18 cellular contexts compared by ENCODE assay signal in the genomic region with DNA sequence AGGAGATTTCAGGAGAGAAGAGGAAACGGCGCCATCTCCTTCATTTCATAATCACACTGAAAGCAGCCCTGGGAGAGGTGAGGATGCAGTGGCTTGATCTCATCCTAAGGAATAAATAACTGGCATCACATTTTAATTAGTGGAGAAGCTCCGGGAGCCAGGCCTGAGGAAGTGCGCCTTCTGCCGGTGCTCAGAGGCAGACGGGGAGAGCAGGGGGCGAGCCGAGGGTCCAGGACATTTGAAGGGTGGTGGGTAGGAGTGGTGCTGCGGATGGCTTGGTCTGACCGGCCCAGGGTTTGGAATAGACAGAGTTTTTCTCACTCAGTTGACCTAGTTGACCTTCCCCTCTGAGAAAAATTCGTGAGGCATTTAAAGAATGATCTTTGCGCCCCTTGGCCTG.
"Had no signal": no experiment of that assay in that cellular context is flagged by ENCODE, and none has a peak within 500 bp of the region (broad histone marks: within the 10 kb centered on the region; RNA-seq: fewer than 3 reads in every experiment).

No MANE protein-coding gene starts in this region.

- H3K36me3 Mint-ChIP-seq: activated CD8-positive, alpha-beta memory T cell treated with anti-CD3 and anti-CD28 coated beads, Interleukin-2, amount 10 ng/mL, durations not matched to agents 7 days and 5 days; stimulated activated effector memory CD8-positive, alpha-beta T cell treated with anti-CD3 and anti-CD28 coated beads, Interleukin-12 subunit alpha, Interleukin-12 subunit beta, amount 100 ng/mL, for 72 hours had no signal

- H3K4me1 Mint-ChIP-seq: activated CD4-positive, alpha-beta memory T cell treated with anti-CD3 and anti-CD28 coated beads, Interleukin-2, amount 10 ng/mL, durations not matched to agents 7 days and 5 days; activated CD8-positive, alpha-beta memory T cell treated with anti-CD3 and anti-CD28 coated beads, Interleukin-2, amount 10 ng/mL, durations not matched to agents 7 days and 5 days; activated naive CD8-positive, alpha-beta T cell treated with anti-CD3 and anti-CD28 coated beads for 36 hours; stimulated activated effector memory CD8-positive, alpha-beta T cell treated with anti-CD3 and anti-CD28 coated beads, Interleukin-12 subunit alpha, Interleukin-12 subunit beta, amount 100 ng/mL, for 72 hours had no signal

- H3K9me3 ChIP-seq: ovary, psoas muscle, stomach, testis, upper lobe of left lung had no signal

- ATAC-seq: activated CD8-positive, alpha-beta memory T cell treated with anti-CD3 and anti-CD28 coated beads, Interleukin-2, amount 10 ng/mL, durations not matched to agents 7 days and 5 days; left lobe of liver; sciatic nerve; stimulated activated effector memory CD8-positive, alpha-beta T cell treated with anti-CD3 and anti-CD28 coated beads, Interleukin-12 subunit alpha, Interleukin-12 subunit beta, amount 100 ng/mL, for 72 hours had no signal

- H3K36me3 ChIP-seq: ovary, stomach, upper lobe of left lung had no signal

- H3K27ac Mint-ChIP-seq: activated CD4-positive, alpha-beta memory T cell treated with anti-CD3 and anti-CD28 coated beads, Interleukin-2, amount 10 ng/mL, durations not matched to agents 7 days and 5 days; activated CD8-positive, alpha-beta memory T cell treated with anti-CD3 and anti-CD28 coated beads, Interleukin-2, amount 10 ng/mL, durations not matched to agents 7 days and 5 days; activated naive CD8-positive, alpha-beta T cell treated with anti-CD3 and anti-CD28 coated beads for 36 hours; stimulated activated effector memory CD8-positive, alpha-beta T cell treated with anti-CD3 and anti-CD28 coated beads, Interleukin-12 subunit alpha, Interleukin-12 subunit beta, amount 100 ng/mL, for 72 hours had no signal

- H3K27ac ChIP-seq: epithelial cell of prostate, ovary, psoas muscle, stomach, testis had no signal

- H3K27me3 ChIP-seq: ovary, testis, upper lobe of left lung had no signal

- H3K4me3 Mint-ChIP-seq: activated CD4-positive, alpha-beta memory T cell treated with anti-CD3 and anti-CD28 coated beads, Interleukin-2, amount 10 ng/mL, durations not matched to agents 7 days and 5 days; activated CD8-positive, alpha-beta memory T cell treated with anti-CD3 and anti-CD28 coated beads, Interleukin-2, amount 10 ng/mL, durations not matched to agents 7 days and 5 days; activated naive CD8-positive, alpha-beta T cell treated with anti-CD3 and anti-CD28 coated beads for 36 hours; stimulated activated effector memory CD8-positive, alpha-beta T cell treated with anti-CD3 and anti-CD28 coated beads, Interleukin-12 subunit alpha, Interleukin-12 subunit beta, amount 100 ng/mL, for 72 hours had no signal

- H3K9me3 Mint-ChIP-seq: activated CD4-positive, alpha-beta memory T cell treated with anti-CD3 and anti-CD28 coated beads, Interleukin-2, amount 10 ng/mL, durations not matched to agents 7 days and 5 days; activated naive CD8-positive, alpha-beta T cell treated with anti-CD3 and anti-CD28 coated beads for 36 hours; stimulated activated effector memory CD8-positive, alpha-beta T cell treated with anti-CD3 and anti-CD28 coated beads, Interleukin-12 subunit alpha, Interleukin-12 subunit beta, amount 100 ng/mL, for 72 hours had no signal

- H3K4me3 ChIP-seq: dorsolateral prefrontal cortex, ovary, psoas muscle, stomach, testis, upper lobe of left lung had no signal

- H3K4me1 ChIP-seq: testis had no signal

- DNase-seq: activated CD4-positive, alpha-beta memory T cell treated with anti-CD3 and anti-CD28 coated beads, Interleukin-2, amount 10 ng/mL, durations not matched to agents 7 days and 5 days; activated CD4-positive, alpha-beta T cell treated with anti-CD3 and anti-CD28 coated beads for 48 hours; activated CD4-positive, CD25-positive, alpha-beta regulatory T cell; activated CD8-positive, alpha-beta memory T cell treated with anti-CD3 and anti-CD28 coated beads, Interleukin-2, amount 10 ng/mL, durations not matched to agents 7 days and 5 days; activated naive CD4-positive, alpha-beta T cell; activated naive CD8-positive, alpha-beta T cell treated with anti-CD3 and anti-CD28 coated beads for 36 hours; amniotic stem cell; dorsolateral prefrontal cortex; ovary; psoas muscle; stimulated activated CD4-positive, alpha-beta T cell treated with anti-CD3 and anti-CD28 coated beads, Interleukin-4, amount 100 ng/mL, for 24 hours; stomach; testis had no signal
